31 cellular contexts compared by ENCODE assay signal in genomic region chr11:18657696-18658095, GRCh38. TPM values are rescaled to one million over a fixed set of nuclear protein-coding genes. Genes with fewer than 3 reads are reported as not detected.
"Had no signal": no experiment of that assay in that cellular context is flagged by ENCODE, and none has a peak within 500 bp of the region (broad histone marks: within the 10 kb centered on the region; RNA-seq: fewer than 3 reads in every experiment).

No MANE protein-coding gene starts in this region.

- DNase-seq: activated CD4-positive, alpha-beta T cell treated with anti-CD3 and anti-CD28 coated beads, Interleukin-2, amount 10 ng/mL, durations not matched to agents 24 days and 14 days; activated CD4-positive, alpha-beta T cell treated with anti-CD3 and anti-CD28 coated beads, Interleukin-2, amount 50 U/mL, for 4 hours; activated CD8-positive, alpha-beta T cell treated with anti-CD3 and anti-CD28 coated beads for 36 hours; activated gamma-delta T cell; activated naive CD4-positive, alpha-beta T cell treated with Interleukin-2 at 50 U/mL for 16 hours; activated naive CD8-positive, alpha-beta T cell treated with anti-CD3 and anti-CD28 coated beads, Interleukin-2, amount 10 ng/mL, durations not matched to agents 7 days and 5 days; activated T-cell treated with anti-CD3 and anti-CD28 coated beads, Interleukin-2, amount 50 U/mL, for 1 hour; amygdala; NCI-H1092 treated with DMSO at 0.1 percent for 48 hours; NCI-H1417; NCI-H187 treated with DMSO at 0.1 percent for 48 hours; NCI-H2081; NCI-H2171 treated with DMSO at 0.1 percent for 48 hours; NCI-H2227 treated with DMSO at 0.1 percent for 48 hours; NCI-H446; NCI-H510A treated with DMSO at 0.1 percent for 48 hours; NCI-H526 treated with DMSO at 0.1 percent for 48 hours; NCI-H774; PC-3; RPMI8226; SHP77 treated with DMSO at 0.1 percent for 48 hours; SW 1271; T-helper 1 cell; T-helper 2 cell; T-helper 9 cell had no signal

- ATAC-seq: activated CD8-positive, alpha-beta T cell treated with anti-CD3 and anti-CD28 coated beads for 36 hours; PC-3 had no signal

- H3K4me1 Mint-ChIP-seq: activated CD4-positive, alpha-beta T cell treated with anti-CD3 and anti-CD28 coated beads, Interleukin-2, amount 10 ng/mL, durations not matched to agents 24 days and 14 days; activated naive CD4-positive, alpha-beta T cell treated with anti-CD3 and anti-CD28 coated beads, Interleukin-2, amount 50 U/mL, for 24 hours; central memory CD8-positive, alpha-beta T cell had no signal

- H3K9me3 Mint-ChIP-seq: activated CD4-positive, alpha-beta T cell treated with anti-CD3 and anti-CD28 coated beads, Interleukin-2, amount 10 ng/mL, durations not matched to agents 24 days and 14 days; activated CD8-positive, alpha-beta T cell treated with anti-CD3 and anti-CD28 coated beads for 36 hours; activated naive CD4-positive, alpha-beta T cell treated with anti-CD3 and anti-CD28 coated beads, Interleukin-2, amount 50 U/mL, for 24 hours; central memory CD8-positive, alpha-beta T cell had no signal

- H3K27ac Mint-ChIP-seq: activated CD4-positive, alpha-beta T cell treated with anti-CD3 and anti-CD28 coated beads, Interleukin-2, amount 10 ng/mL, durations not matched to agents 24 days and 14 days; activated CD8-positive, alpha-beta T cell treated with anti-CD3 and anti-CD28 coated beads for 36 hours; activated naive CD4-positive, alpha-beta T cell treated with anti-CD3 and anti-CD28 coated beads, Interleukin-2, amount 50 U/mL, for 24 hours; activated naive CD8-positive, alpha-beta T cell treated with anti-CD3 and anti-CD28 coated beads, Interleukin-2, amount 10 ng/mL, durations not matched to agents 7 days and 5 days; activated T-helper 2 cell treated with anti-CD3 and anti-CD28 coated beads, Interferon-gamma antibody, Interleukin-2, Interleukin-4, amounts not matched to agents 10 μg/mL and 5 μg/mL and 100 μg/mL, durations not matched to agents 14 hours and 24 hours and 36 hours had no signal

- H3K4me3 Mint-ChIP-seq: activated CD4-positive, alpha-beta T cell treated with anti-CD3 and anti-CD28 coated beads, Interleukin-2, amount 10 ng/mL, durations not matched to agents 24 days and 14 days; activated CD8-positive, alpha-beta T cell treated with anti-CD3 and anti-CD28 coated beads for 36 hours; activated naive CD4-positive, alpha-beta T cell treated with anti-CD3 and anti-CD28 coated beads, Interleukin-2, amount 50 U/mL, for 24 hours; activated naive CD8-positive, alpha-beta T cell treated with anti-CD3 and anti-CD28 coated beads, Interleukin-2, amount 10 ng/mL, durations not matched to agents 7 days and 5 days; central memory CD8-positive, alpha-beta T cell had no signal

RNA-seq across cellular contexts. Expression of gene MISFA, which starts 58.1 kb away (rescaled TPM):
- total RNA-seq: ascending aorta, M059J, Peyer's patch had no signal
